Comparison of ENCODE assay signal across 14 cellular contexts in the genomic region with DNA sequence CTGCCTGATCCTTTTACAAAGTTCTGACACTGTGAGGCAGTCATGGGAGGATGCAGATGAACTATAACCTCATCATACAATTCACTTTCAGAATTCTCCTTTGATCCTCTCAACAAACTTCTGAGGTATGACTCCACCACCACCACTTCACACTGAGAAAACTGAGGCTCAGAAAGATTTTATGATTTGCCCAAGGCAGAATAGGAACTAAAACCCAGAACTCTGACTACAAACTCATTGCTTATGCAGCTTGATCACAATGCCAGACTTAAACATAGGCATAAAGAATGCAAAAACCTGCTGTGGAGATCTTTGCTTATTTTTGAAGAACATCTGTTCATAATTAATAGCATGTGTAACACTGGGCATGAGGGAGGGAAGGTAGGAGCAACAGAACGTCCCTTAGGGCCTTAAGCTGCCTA. TPM values are rescaled to one million over a fixed set of nuclear protein-coding genes. Genes with fewer than 3 reads are reported as not detected.
DNase-seq lines count a peak whose midpoint lies in the region; ATAC-seq, FAIRE-seq and TF ChIP-seq lines count a peak whose summit lies in the region.
"Had no signal": no experiment of that assay in that cellular context is flagged by ENCODE, and none has a peak within 500 bp of the region (broad histone marks: within the 10 kb centered on the region; RNA-seq: fewer than 3 reads in every experiment).

No MANE protein-coding gene starts in this region.

- RAD21 ChIA-PET in GM12878 (lab: Charles Lee; ENCODE audit: unreplicated experiment) = interaction anchor here (0.7 to 3.9 kb wide), 8 partner anchors 13 to 129 kb away, joined by 3 to 20 read pairs (median 4); a partner anchor contains a TSS

- no peak for TF ChIP-seq POLR2A in GM12878 (IDR thresholded peaks at IDR 0.05; ENCODE audit: low read depth, low read length)

- in situ Hi-C loops in GM12878 (cut with MboI) = no loop called here

- no peak overlapping the region for H3K4me3 Mint-ChIP-seq in activated naive CD4-positive, alpha-beta T cell treated with anti-CD3 and anti-CD28 coated beads for 36 hours

- intact Hi-C loops in activated naive CD4-positive, alpha-beta T cell treated with anti-CD3 and anti-CD28 coated beads for 36 hours (cut with micrococcal nuclease) = loop anchor here (1.0 kb wide), 1 partner anchor 21 kb away; a partner anchor contains a TSS
- intact Hi-C loops in GM12878 (cut with micrococcal nuclease; ENCODE audit: unreplicated experiment) = no loop called here
- intact Hi-C loops in mucosa of descending colon (cut with DNase I, micrococcal nuclease) = no loop called here

- no peak for FAIRE-seq in GM12878 (lab: Jason Lieb, UNC)
- FAIRE-seq: pancreas had no signal

- no peak for TF ChIP-seq EP300 in GM12878 (IDR thresholded peaks at IDR 0.05; ENCODE audit: borderline replicate concordance in 1 of 2, control insufficient read depth in 1 of 2, low read depth in 2 of 2, low read length in 2 of 2)

- no peak for TF ChIP-seq RAD21 in GM12878 (IDR thresholded peaks at IDR 0.05; ENCODE audit: insufficient read depth, low read depth, low read length)

- no TSS peak for BruUV-seq in GM12878 (replicated peaks; lab: Mats Ljungman, UMichigan)

- peaks cover 10% of the 10 kb centered on the region for H3K79me2 ChIP-seq in GM12878 (ENCODE audit: control insufficient read depth, insufficient read depth, low read length)

- H3K4me3 ChIP-seq in HFF-Myc (replicated peaks; ENCODE audit: low read depth, low read length) (no peak overlapping the region), GM12878 (no peak overlapping the region), mucosa of descending colon (no peak overlapping the region)
- H3K4me3 ChIP-seq: pancreas had no signal

- CTCF ChIA-PET in activated naive CD4-positive, alpha-beta T cell treated with anti-CD3 and anti-CD28 coated beads for 36 hours (lab: Charles Lee) = interaction anchor here (0.8 to 1.9 kb wide), 2 partner anchors 48 to 64 kb away, joined by 3 to 9 read pairs; no protein-coding TSS in a partner anchor
- CTCF ChIA-PET in GM12878 (lab: Yijun Ruan, JAX) = interaction anchor here (0.8 to 3.3 kb wide), 10 partner anchors 14 to 242 kb away, joined by 3 to 13 read pairs (median 3); no protein-coding TSS in a partner anchor

- no peak overlapping the region for H2AFZ ChIP-seq in GM12878 (ENCODE audit: control insufficient read depth, low read depth, low read length)

- peaks cover 0 to 2% of the 10 kb centered on the region in 2 experiments; a peak in 1 of 4 replicates for H3K36me3 ChIP-seq in GM12878 (ENCODE audit: control insufficient read depth in 2 of 2, insufficient read depth in 2 of 2, low read length in 1 of 2)
- H3K36me3 ChIP-seq in mucosa of descending colon (ENCODE audit: low read depth) = no peaks in the 10 kb centered on the region
- H3K36me3 ChIP-seq: brain microvascular endothelial cell, pancreas had no signal

- SMC1A ChIA-PET in GM12878 (lab: Charles Lee; ENCODE audit: uncharacterized antibody, unreplicated experiment) = interaction anchor here (0.6 to 5.9 kb wide), 14 partner anchors 13 to 289 kb away, joined by 3 to 48 read pairs (median 4); no protein-coding TSS in a partner anchor

- no peak overlapping the region for H3K27ac Mint-ChIP-seq in activated naive CD4-positive, alpha-beta T cell treated with anti-CD3 and anti-CD28 coated beads for 36 hours

- H3K4me1 ChIP-seq in GM12878 (ENCODE audit: control insufficient read depth, insufficient read depth, low read length) = peaks cover 20% of the 10 kb centered on the region
- no peaks in the 10 kb centered on the region for H3K4me1 ChIP-seq in mucosa of descending colon (ENCODE audit: low read depth)
- H3K4me1 ChIP-seq: BE2C, pancreas had no signal

- H3K4me2 ChIP-seq in GM12878 (ENCODE audit: control insufficient read depth, insufficient read depth) = no peak overlapping the region

- H3K27me3 ChIP-seq in GM12878 (replicated peaks in 1 of 2; ENCODE audit: control insufficient read depth in 2 of 2, insufficient read depth in 2 of 2, low read length in 1 of 2) = no peaks in the 10 kb centered on the region
- H3K27me3 ChIP-seq: BE2C, brain microvascular endothelial cell, pancreas had no signal

- no peak for TF ChIP-seq CTCF in HFF-Myc (IDR thresholded peaks at IDR 0.05; ENCODE audit: low read depth, low read length, missing control alignments)
- TF ChIP-seq CTCF in GM12878 (IDR thresholded peaks at IDR 0.05 in 2 of 3, conservative IDR thresholded peaks at IDR 0.05 in 1 of 3; ENCODE audit: control insufficient read depth in 2 of 3, extremely low read depth in 1 of 3, insufficient read depth in 1 of 3, low read depth in 3 of 3, low read length in 3 of 3) = no peak
- no peak for TF ChIP-seq CTCF in mucosa of descending colon (IDR thresholded peaks at IDR 0.05)

- peaks cover 31% of the 10 kb centered on the region for H3K4me1 Mint-ChIP-seq in activated naive CD4-positive, alpha-beta T cell treated with anti-CD3 and anti-CD28 coated beads for 36 hours (ENCODE audit: low read depth)

- H4K20me1 ChIP-seq in GM12878 (ENCODE audit: control insufficient read depth, insufficient read depth) = no peaks in the 10 kb centered on the region

- H3K36me3 Mint-ChIP-seq in activated naive CD4-positive, alpha-beta T cell treated with anti-CD3 and anti-CD28 coated beads for 36 hours (ENCODE audit: low read depth) = peaks cover 3% of the 10 kb centered on the region

- ATAC-seq in GM12878 (peak; percentile 80), mucosa of descending colon (no peak), HG02588 (IDR thresholded peaks at IDR 0.05; ENCODE audit: unreplicated experiment) (no peak)
- ATAC-seq: pancreas, PC-3 had no signal

- peak; percentile 35 for DNase-seq in activated naive CD4-positive, alpha-beta T cell treated with anti-CD3 and anti-CD28 coated beads for 36 hours
- no peak for DNase-seq in activated naive CD4-positive, alpha-beta T cell (lab: John Stamatoyannopoulos, UW)
- DNase-seq in HFF-Myc (ENCODE audit: extremely low read depth, low read depth) (peak; percentile 53), GM12878 (ENCODE audit: low read depth, low spot score) (peak; percentile 39), smooth muscle cell of the brain vasculature (ENCODE audit: low read depth, low spot score) (peak; percentile 36), mucosa of descending colon (no peak)
- DNase-seq in stimulated activated CD4-positive, alpha-beta T cell treated with anti-CD3 and anti-CD28 coated beads, Interleukin-12 subunit alpha, Interleukin-12 subunit beta, amount 100 ng/mL, for 4 hours = no peak
- DNase-seq: BE2C, brain microvascular endothelial cell, GDM1, mesendoderm, pancreas, PC-3 had no signal

- H3K9me3 ChIP-seq in GM12878 (replicated peaks; ENCODE audit: control insufficient read depth, insufficient read depth, low read length) = peaks cover 8% of the 10 kb centered on the region
- H3K9me3 ChIP-seq in mucosa of descending colon = no peaks in the 10 kb centered on the region
- H3K9me3 ChIP-seq: BE2C, pancreas had no signal

- H3K27me3 Mint-ChIP-seq in activated naive CD4-positive, alpha-beta T cell treated with anti-CD3 and anti-CD28 coated beads for 36 hours (ENCODE audit: low read depth) = no peaks in the 10 kb centered on the region

- H3K27ac ChIP-seq in GM12878 (ENCODE audit: control insufficient read depth, insufficient read depth) = peak overlapping the region; percentile 54
- H3K27ac ChIP-seq: brain microvascular endothelial cell, pancreas had no signal

- H3K9me3 Mint-ChIP-seq in activated naive CD4-positive, alpha-beta T cell treated with anti-CD3 and anti-CD28 coated beads for 36 hours = no peaks in the 10 kb centered on the region

- POLR2A ChIA-PET in GM12878 (lab: Charles Lee) = interaction anchor here (1.0 to 2.2 kb wide), 6 partner anchors 9 to 57 kb away, joined by 3 to 8 read pairs (median 4); no protein-coding TSS in a partner anchor

- 75% methylated on average over 1 of the region's 1 CpG for WGBS in GM12878 (ENCODE audit: insufficient coverage, insufficient replicate concordance, low lambda C conversion rate, missing lambda C conversion rate)

- H3K9ac ChIP-seq in GM12878 (ENCODE audit: control insufficient read depth, insufficient read depth, low read length) = no peak overlapping the region

TF ChIP-seq in GM12878, 131 proteins besides CTCF, POLR2A, EP300 and RAD21 (continues in another document):
- TF ChIP-seq WRNIP1 (IDR thresholded peaks at IDR 0.05; ENCODE audit: borderline replicate concordance, low read depth, low read length) = no peak
- TF ChIP-seq SUPT20H (IDR thresholded peaks at IDR 0.05; ENCODE audit: borderline replicate concordance, control insufficient read depth, low read depth, low read length) = no peak
- TF ChIP-seq SUZ12 (IDR thresholded peaks at IDR 0.05; ENCODE audit: unreplicated experiment) = no peak

RNA-seq across cellular contexts. Expression of a gene that starts 20.4 kb away (rescaled TPM):
- total RNA-seq in activated naive CD4-positive, alpha-beta T cell treated with anti-CD3 and anti-CD28 coated beads for 36 hours = 10 to 100 TPM; 11.9 to 13.0 TPM
- 41.3 and 46.5 TPM in 2 replicates for total RNA-seq in GM12878 (2013; cell fraction: nucleolus; rRNA removed)
- total RNA-seq in GM12878 (2014; rRNA removed) = 9.3 and 10.8 TPM in 2 replicates
- total RNA-seq in GM12878 (2014; rRNA removed; fragmentation: Illumina TruSeq; extraction: Trizol) = 8.9 and 9.1 TPM in 2 replicates
- total RNA-seq in GM12878 (2021) = 17.9 and 18.1 TPM in 2 replicates
- polyA plus RNA-seq in GM12878 (2011; ENCODE audit: low read depth) = 10.5 TPM
- 10.5 and 20.0 TPM in 2 replicates for polyA plus RNA-seq in GM12878 (2011; rRNA removed)
- polyA plus RNA-seq in GM12878 (2011; cell fraction: cytosol; rRNA removed) = 15.5 and 15.8 TPM in 2 replicates
- polyA plus RNA-seq in GM12878 (2011; cell fraction: nucleus; rRNA removed) = 50.9 and 53.9 TPM in 2 replicates
- 12.9 and 15.4 TPM in 2 replicates for polyA plus RNA-seq in GM12878 (2012)
- 14.1 and 14.4 TPM in 2 replicates for polyA plus RNA-seq in GM12878 (2014; fragmentation: Illumina TruSeq; extraction: Trizol)
- polyA plus RNA-seq in GM12878 (2014; fragmentation: Nextera tagmentation; extraction: Ambion mirVana) = 1 to 10 TPM; 1.7 to 1.8 TPM
- 11.7 and 11.9 TPM in 2 replicates for polyA plus RNA-seq in GM12878 (2014; rRNA removed)
- 1 to 10 TPM; 2.7 to 3.0 TPM for polyA plus RNA-seq in GM12878 (2016; fragmentation: Nextera tagmentation; extraction: Ambion mirVana)
- polyA minus RNA-seq in GM12878 (2011; rRNA and poly(A)+ RNA removed) = 20.7 and 22.8 TPM in 2 replicates
- polyA minus RNA-seq in GM12878 (2011; cell fraction: cytosol; rRNA and poly(A)+ RNA removed) = 7.6 and 13.9 TPM in 2 replicates
- polyA minus RNA-seq in GM12878 (2011; cell fraction: nucleus; rRNA and poly(A)+ RNA removed) = 15.5 and 26.0 TPM in 2 replicates
- 10 to 100 TPM; 16.6 to 46.4 (median 19.9) TPM for total RNA-seq in mucosa of descending colon

Comparison
In these comparisons a context has a peak if more than half of its experiments do, and no peak if none do; other contexts are left out.
1. DNase-seq: peak in activated naive CD4-positive, alpha-beta T cell treated with anti-CD3 and anti-CD28 coated beads for 36 hours (single experiment), HFF-Myc (single experiment), GM12878 (single experiment) and smooth muscle cell of the brain vasculature (single experiment); none in activated naive CD4-positive, alpha-beta T cell (0 of 4), stimulated activated CD4-positive, alpha-beta T cell treated with anti-CD3 and anti-CD28 coated beads, Interleukin-12 subunit alpha, Interleukin-12 subunit beta, amount 100 ng/mL, for 4 hours (single experiment) and mucosa of descending colon (0 of 3).